Comparison of ENCODE assay signal across 21 cellular contexts in genomic region chr2:106117347-106117746, GRCh38.
A peak's percentile ranks its signal among the peaks of the same experiment; 100 is the strongest.
DNase-seq lines count a peak whose midpoint lies in the region; ATAC-seq and FAIRE-seq lines count a peak whose summit lies in the region.
"Had no signal": no experiment of that assay in that cellular context is flagged by ENCODE, and none has a peak within 500 bp of the region (broad histone marks: within the 10 kb centered on the region; RNA-seq: fewer than 3 reads in every experiment).

No MANE protein-coding gene starts in this region.

- POLR2A ChIA-PET in naive thymus-derived CD4-positive, alpha-beta T cell (lab: Charles Lee), result no interaction called here

- H3K27me3 ChIP-seq in naive thymus-derived CD4-positive, alpha-beta T cell (ENCODE audit: control insufficient read depth in 2 of 2, insufficient read depth in 2 of 2, low read length in 2 of 2), result no peaks in the 10 kb centered on the region
- no peaks in the 10 kb centered on the region for H3K27me3 ChIP-seq in small intestine (ENCODE audit: control insufficient read depth in 2 of 2, insufficient read depth in 2 of 2, low read length in 2 of 2)

- CTCF ChIA-PET in naive thymus-derived CD4-positive, alpha-beta T cell (lab: Charles Lee), result no interaction called here

- no peaks in the 10 kb centered on the region for H3K9me3 ChIP-seq in naive thymus-derived CD4-positive, alpha-beta T cell (ENCODE audit: control insufficient read depth in 2 of 3, low read length in 3 of 3)
- H3K9me3 ChIP-seq in small intestine (ENCODE audit: control insufficient read depth, low read depth), result no peaks in the 10 kb centered on the region

- DNase-seq in activated T-cell treated with anti-CD3 and anti-CD28 coated beads, Interleukin-2, amount 50 U/mL, for 72 hours, result no peak
- DNase-seq in activated T-cell treated with anti-CD3 and anti-CD28 coated beads, Interleukin-2, amount 50 U/mL, for 48 hours, result no peak
- DNase-seq in left cardiac atrium (no peak), cerebellar nuclear complex (lab: John Stamatoyannopoulos, UW) (no peak), small intestine (no peak), substantia nigra (lab: John Stamatoyannopoulos, UW) (no peak)
- DNase-seq in naive thymus-derived CD4-positive, alpha-beta T cell, result no peak
- DNase-seq: AML-193; DMS153; EL; KG1; NCI-H1105 treated with DMSO at 0.1 percent for 48 hours; NCI-H1694; NCI-H2081 treated with DMSO at 0.1 percent for 48 hours; NK-92 treated with Interleukin-12 subunit alpha and Interleukin-12 subunit beta, amount 100 ng/mL, for 24 hours; SHP77 had no signal

- H3K27me3 Mint-ChIP-seq in activated T-cell treated with anti-CD3 and anti-CD28 coated beads, Interleukin-2, amount 50 U/mL, for 72 hours (ENCODE audit: low read depth), result no peaks in the 10 kb centered on the region
- no peaks in the 10 kb centered on the region for H3K27me3 Mint-ChIP-seq in naive thymus-derived CD4-positive, alpha-beta T cell

- peaks cover 12% of the 10 kb centered on the region for H3K4me1 Mint-ChIP-seq in activated T-cell treated with anti-CD3 and anti-CD28 coated beads, Interleukin-2, amount 50 U/mL, for 72 hours (ENCODE audit: low read depth)
- peaks cover 0 to 16% (median 5%) of the 10 kb centered on the region in 7 donors for H3K4me1 Mint-ChIP-seq in naive thymus-derived CD4-positive, alpha-beta T cell

- no peak overlapping the region for H3K27ac ChIP-seq in naive thymus-derived CD4-positive, alpha-beta T cell (ENCODE audit: low read depth, low read length)
- H3K27ac ChIP-seq in small intestine (ENCODE audit: low read depth in 1 of 2, low read length in 1 of 2) (no peak overlapping the region), substantia nigra (ENCODE audit: low read depth, low read length, poor library complexity, severe bottlenecking) (no peak overlapping the region)
- H3K27ac ChIP-seq: 22Rv1, C4-2B had no signal

- H3K27ac Mint-ChIP-seq in activated T-cell treated with anti-CD3 and anti-CD28 coated beads, Interleukin-2, amount 50 U/mL, for 72 hours, result peak overlapping the region; percentile 42
- H3K27ac Mint-ChIP-seq in naive thymus-derived CD4-positive, alpha-beta T cell, result peak overlapping the region in 5 of 9 donors; percentile 21 to 79 (median 52)

- whole genome bisulfite sequencing in small intestine, 3 donors, result 89 to 93% (median 92%) methylated on average over 5 of the region's 5 CpGs

- no peaks in the 10 kb centered on the region for H3K4me1 ChIP-seq in naive thymus-derived CD4-positive, alpha-beta T cell (ENCODE audit: control insufficient read depth in 2 of 2, insufficient read depth in 2 of 2, low read length in 2 of 2)
- H3K4me1 ChIP-seq in small intestine (ENCODE audit: control insufficient read depth in 2 of 2, insufficient read depth in 1 of 2, low read depth in 1 of 2, low read length in 1 of 2), result no peaks in the 10 kb centered on the region

- H3K36me3 Mint-ChIP-seq in activated T-cell treated with anti-CD3 and anti-CD28 coated beads, Interleukin-2, amount 50 U/mL, for 72 hours (ENCODE audit: insufficient read depth in 2 of 2), result peaks cover 1% of the 10 kb centered on the region in 2 donors
- peaks cover 0 to 28% (median 9%) of the 10 kb centered on the region in 5 donors for H3K36me3 Mint-ChIP-seq in naive thymus-derived CD4-positive, alpha-beta T cell

- no peaks in the 10 kb centered on the region for H3K9me3 Mint-ChIP-seq in activated T-cell treated with anti-CD3 and anti-CD28 coated beads, Interleukin-2, amount 50 U/mL, for 72 hours
- H3K9me3 Mint-ChIP-seq in naive thymus-derived CD4-positive, alpha-beta T cell, result no peaks in the 10 kb centered on the region

- intact Hi-C loops in left cardiac atrium (cut with DNase I), result loop anchor here in 1 of 2 donors (5.0 kb wide), 1 partner anchor 75 kb away; the partner anchor contains the start of gene UXS1
- intact Hi-C loops in naive thymus-derived CD4-positive, alpha-beta T cell (cut with micrococcal nuclease), result no loop called here

- peaks cover 4 to 85% (median 23%) of the 10 kb centered on the region in 3 experiments for H3K36me3 ChIP-seq in naive thymus-derived CD4-positive, alpha-beta T cell (ENCODE audit: control insufficient read depth in 2 of 3, insufficient read depth in 3 of 3, low read length in 3 of 3)
- H3K36me3 ChIP-seq in small intestine (ENCODE audit: control insufficient read depth in 2 of 2, insufficient read depth in 2 of 2, low read length in 2 of 2), result peaks cover 0 to 2% of the 10 kb centered on the region in 2 donors

- no peak for ATAC-seq in activated T-cell treated with anti-CD3 and anti-CD28 coated beads, Interleukin-2, amount 50 U/mL, for 72 hours (replicated peaks in 1 of 2)
- ATAC-seq in left cardiac atrium, result peak; percentile 79 to 82
- ATAC-seq in naive thymus-derived CD4-positive, alpha-beta T cell, result no peak
- ATAC-seq in GM18858 (IDR thresholded peaks at IDR 0.05; ENCODE audit: unreplicated experiment), result no peak

- H3K4me3 Mint-ChIP-seq in activated T-cell treated with anti-CD3 and anti-CD28 coated beads, Interleukin-2, amount 50 U/mL, for 72 hours, result no peak overlapping the region
- no peak overlapping the region for H3K4me3 Mint-ChIP-seq in naive thymus-derived CD4-positive, alpha-beta T cell

- H3K4me3 ChIP-seq in naive thymus-derived CD4-positive, alpha-beta T cell (ENCODE audit: low read length), result no peak overlapping the region
- no peak overlapping the region for H3K4me3 ChIP-seq in small intestine (ENCODE audit: low read depth in 1 of 2, low read length in 2 of 2)

- FAIRE-seq in small intestine (lab: Jason Lieb, UNC), result no peak
- FAIRE-seq: H1, RCC 7860 had no signal

Comparison
In these comparisons a context has a peak if more than half of its experiments do, and no peak if none do; other contexts are left out.
1. ATAC-seq: peak in left cardiac atrium (2 of 2); none in activated T-cell treated with anti-CD3 and anti-CD28 coated beads, Interleukin-2, amount 50 U/mL, for 72 hours (0 of 2), naive thymus-derived CD4-positive, alpha-beta T cell (single experiment) and GM18858 (single experiment).